ENCODE assay signal across 2 cellular contexts in the genomic region with DNA sequence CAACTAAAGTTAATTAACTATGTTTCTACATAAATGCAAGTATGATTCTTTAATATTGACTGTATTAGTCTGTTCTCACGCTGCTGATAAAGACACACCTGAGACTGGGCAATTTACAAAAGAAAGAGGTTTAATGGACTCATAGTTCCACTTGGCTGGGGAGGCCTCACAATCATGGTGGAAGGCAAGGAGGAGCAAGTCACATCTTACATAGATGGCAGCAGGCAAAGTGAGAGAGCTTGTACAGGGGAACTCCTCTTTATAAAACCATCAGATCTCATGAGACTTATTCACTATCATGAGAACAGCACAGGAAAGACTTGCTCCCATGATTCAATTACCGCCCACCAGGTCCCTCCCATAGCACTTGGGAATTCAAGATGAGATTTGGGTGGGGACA.
TF ChIP-seq lines count a peak whose summit lies in the region.

No MANE protein-coding gene starts in this region.

TF ChIP-seq in K562, 482 proteins besides CTCF, POLR2A, EP300 and RAD21:
- TF ChIP-seq ZNF431 (CRISPR knock-in tag; IDR thresholded peaks at IDR 0.05): peak; percentile 94

TF ChIP-seq in HepG2, 621 proteins besides CTCF, POLR2A, EP300 and RAD21:
- 0 out of 2 replicates have a peak, but pooled peaks have one; percentile 51 for TF ChIP-seq ZNF431 (CRISPR knock-in tag; IDR thresholded peaks at IDR 0.05; ENCODE audit: borderline replicate concordance, low read depth)
